16 cellular contexts compared by ENCODE assay signal in genomic region chr5:82389347-82389746, GRCh38.
DNase-seq lines count a peak whose midpoint lies in the region; ATAC-seq and TF ChIP-seq lines count a peak whose summit lies in the region.
"Had no signal": no experiment of that assay in that cellular context is flagged by ENCODE, and none has a peak within 500 bp of the region (broad histone marks: within the 10 kb centered on the region; RNA-seq: fewer than 3 reads in every experiment).

No MANE protein-coding gene starts in this region.

- no peak for ATAC-seq in HG02970 (IDR thresholded peaks at IDR 0.05; ENCODE audit: low FRiP score, unreplicated experiment)
- ATAC-seq: stimulated activated memory B cell treated with anti-CD40 and anti-IgM and Interleukin-4, amounts not matched to agents 10 μg/mL and 1 μg/mL and 100 μg/mL, for 72 hours had no signal

- POLR2A ChIA-PET in HEK293 (lab: Yijun Ruan, JAX): no interaction called here

- TF ChIP-seq CTCF in AG10803 (conservative IDR thresholded peaks at IDR 0.05; ENCODE audit: low read length): no peak
- no peak for TF ChIP-seq CTCF in HEK293 (tag by site-specific recombination; IDR thresholded peaks at IDR 0.05)
- TF ChIP-seq CTCF in ascending aorta (IDR thresholded peaks at IDR 0.05): no peak
- TF ChIP-seq CTCF in neural crest cell (conservative IDR thresholded peaks at IDR 0.05): no peak

- no peaks in the 10 kb centered on the region for H3K27me3 ChIP-seq in ascending aorta
- H3K27me3 ChIP-seq: cardiac muscle cell, sigmoid colon had no signal

- no peak overlapping the region for H3K4me3 Mint-ChIP-seq in neural crest cell
- H3K4me3 Mint-ChIP-seq: stimulated activated memory B cell treated with anti-CD40 and anti-IgM and Interleukin-4, amounts not matched to agents 10 μg/mL and 1 μg/mL and 100 μg/mL, for 72 hours had no signal

- peak overlapping the region; percentile 20 for H3K4me3 ChIP-seq in AG10803 (ENCODE audit: low read length)
- no peak overlapping the region for H3K4me3 ChIP-seq in HEK293 (ENCODE audit: low read depth, low read length)
- peak overlapping the region; percentile 18 to 32 for H3K4me3 ChIP-seq in ascending aorta
- H3K4me3 ChIP-seq: cardiac muscle cell, sigmoid colon had no signal

- DNase-seq in AG10803 (ENCODE audit: low read depth) (no peak), ascending aorta (ENCODE audit: low spot score in 2 of 2) (no peak), neural crest cell (ENCODE audit: low read depth, low spot score) (no peak), NCI-H2081 (lab: John Stamatoyannopoulos, UW) (no peak), posterior vena cava (ENCODE audit: low spot score) (no peak)
- DNase-seq: activated gamma-delta T cell, DMS79 treated with DMSO at 0.1 percent for 48 hours, foreskin melanocyte, GOT3, NCI-H774, sigmoid colon had no signal

- intact Hi-C loops in ascending aorta (cut with DNase I): no loop called here
- intact Hi-C loops in posterior vena cava (cut with DNase I): no loop called here

- H3K36me3 Mint-ChIP-seq in neural crest cell (ENCODE audit: low read depth): no peaks in the 10 kb centered on the region
- H3K36me3 Mint-ChIP-seq: stimulated activated memory B cell treated with anti-CD40 and anti-IgM and Interleukin-4, amounts not matched to agents 10 μg/mL and 1 μg/mL and 100 μg/mL, for 72 hours had no signal

- peak overlapping the region; percentile 30 for H3K27ac Mint-ChIP-seq in neural crest cell (ENCODE audit: unreplicated experiment)
- H3K27ac Mint-ChIP-seq: stimulated activated memory B cell treated with anti-CD40 and anti-IgM and Interleukin-4, amounts not matched to agents 10 μg/mL and 1 μg/mL and 100 μg/mL, for 72 hours had no signal

- peaks cover 7% of the 10 kb centered on the region for H3K9me3 Mint-ChIP-seq in neural crest cell
- H3K9me3 Mint-ChIP-seq: stimulated activated memory B cell treated with anti-CD40 and anti-IgM and Interleukin-4, amounts not matched to agents 10 μg/mL and 1 μg/mL and 100 μg/mL, for 72 hours had no signal

- peak overlapping the region; percentile 94 for H3K27ac ChIP-seq in HEK293 (ENCODE audit: extremely low read depth, low read depth, low read length)
- H3K27ac ChIP-seq in ascending aorta: peak overlapping the region; percentile 81 to 83
- H3K27ac ChIP-seq: C4-2B, cardiac muscle cell had no signal

- no peaks in the 10 kb centered on the region for H3K9me3 ChIP-seq in HEK293 (ENCODE audit: control insufficient read depth, insufficient read depth, low read depth, low read length)
- no peaks in the 10 kb centered on the region for H3K9me3 ChIP-seq in ascending aorta
- H3K9me3 ChIP-seq: sigmoid colon had no signal

- no peaks in the 10 kb centered on the region for H3K36me3 ChIP-seq in HEK293 (ENCODE audit: control insufficient read depth in 2 of 2, insufficient read depth in 1 of 2, low read length in 2 of 2)
- no peaks in the 10 kb centered on the region for H3K36me3 ChIP-seq in ascending aorta
- H3K36me3 ChIP-seq: cardiac muscle cell, sigmoid colon had no signal

- CTCF ChIA-PET in HEK293 (lab: Yijun Ruan, JAX): interaction anchor here (0.7 to 1.0 kb wide), 2 partner anchors 12 to 106 kb away, joined by 3 to 4 read pairs; no protein-coding TSS in a partner anchor

- H3K4me1 ChIP-seq in HEK293 (ENCODE audit: control insufficient read depth, insufficient read depth, low read length) (peaks cover 21% of the 10 kb centered on the region), ascending aorta (peaks cover 0 to 6% of the 10 kb centered on the region in 2 donors)
- H3K4me1 ChIP-seq: sigmoid colon had no signal

- H3K27me3 Mint-ChIP-seq in neural crest cell (ENCODE audit: low read depth): no peaks in the 10 kb centered on the region

- peaks cover 18% of the 10 kb centered on the region for H3K4me1 Mint-ChIP-seq in neural crest cell
- H3K4me1 Mint-ChIP-seq: stimulated activated memory B cell treated with anti-CD40 and anti-IgM and Interleukin-4, amounts not matched to agents 10 μg/mL and 1 μg/mL and 100 μg/mL, for 72 hours had no signal

TF ChIP-seq in HEK293, 187 proteins besides CTCF, POLR2A, EP300 and RAD21:
- no peak for TF ChIP-seq ZNF488 (tag by site-specific recombination; IDR thresholded peaks at IDR 0.05)
- no peak for TF ChIP-seq ZNF785 (tag by site-specific recombination; IDR thresholded peaks at IDR 0.05)
- TF ChIP-seq KLF1 (tag by site-specific recombination; IDR thresholded peaks at IDR 0.05): no peak
- no peak for TF ChIP-seq ZNF221 (tag by site-specific recombination; IDR thresholded peaks at IDR 0.05; ENCODE audit: borderline replicate concordance)
- no peak for TF ChIP-seq HOXC10 (CRISPR knock-in tag; IDR thresholded peaks at IDR 0.05)
